Comparison of ENCODE assay signal across 8 cellular contexts in the genomic region with DNA sequence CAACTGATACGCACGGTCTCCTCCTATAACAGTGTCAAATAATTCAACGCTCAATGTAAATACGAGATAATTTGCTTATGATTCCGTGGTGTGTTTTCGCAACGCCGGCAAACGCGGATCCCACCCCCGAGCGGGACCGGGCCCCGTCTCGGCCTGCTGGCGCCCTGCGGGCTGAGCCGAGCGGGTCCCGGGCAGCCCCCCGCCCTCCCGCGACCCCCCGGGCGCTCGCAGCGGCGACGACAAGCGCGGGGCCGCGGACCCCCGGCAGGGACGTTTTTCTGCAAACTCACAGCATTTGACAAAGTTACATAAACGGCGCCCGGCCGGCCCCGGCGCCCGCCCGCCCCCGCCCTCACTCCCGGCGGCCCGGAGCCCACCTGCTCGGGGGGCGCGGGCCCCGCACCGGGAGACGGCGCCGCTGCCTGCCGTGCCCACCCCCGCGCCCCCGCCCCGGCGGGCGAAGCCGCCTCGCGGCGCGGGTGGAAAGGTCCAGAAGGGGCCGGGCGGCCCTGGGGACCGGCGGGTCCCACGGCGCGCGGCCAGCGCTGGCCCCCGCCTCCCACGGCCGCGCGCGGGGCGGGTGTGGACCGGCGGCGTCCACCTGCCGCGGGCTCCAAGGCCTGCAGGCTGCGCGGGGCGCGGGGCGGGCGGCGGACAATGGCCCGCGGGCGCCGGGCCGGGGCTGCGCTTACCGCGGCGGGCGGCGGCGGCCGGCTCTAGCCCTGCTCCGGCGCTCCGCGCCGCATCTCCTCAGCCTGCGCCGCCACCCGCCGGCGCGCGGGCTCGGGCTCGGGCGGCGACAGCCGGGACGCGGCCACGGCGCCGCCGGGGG. TPM values are rescaled to one million over a fixed set of nuclear protein-coding genes. Genes with fewer than 3 reads are reported as not detected.
DNase-seq lines count a peak whose midpoint lies in the region; ATAC-seq and TF ChIP-seq lines count a peak whose summit lies in the region.

No MANE protein-coding gene starts in this region.

- H3K9ac ChIP-seq in mammary epithelial cell (ENCODE audit: insufficient read depth, low read length): peak overlapping the region; percentile 46

- H3K27me3 Mint-ChIP-seq in mesothelial cell of epicardium (ENCODE audit: low read depth): no peaks in the 10 kb centered on the region

- H3K36me3 Mint-ChIP-seq in mesothelial cell of epicardium: no peaks in the 10 kb centered on the region

- in situ Hi-C loops in mammary epithelial cell (cut with MboI; ENCODE audit: low sequenced_read_pairs in 2 of 2): no loop called here

- peaks cover 35% of the 10 kb centered on the region for H3K79me2 ChIP-seq in mammary epithelial cell (ENCODE audit: insufficient read depth, low read length)

- no peaks in the 10 kb centered on the region for H4K20me1 ChIP-seq in mammary epithelial cell (ENCODE audit: insufficient read depth, low read length)

- peaks cover 0 to 50% (median 29%) of the 10 kb centered on the region in 9 donors for H3K4me1 ChIP-seq in heart right ventricle
- H3K4me1 ChIP-seq in mammary epithelial cell (ENCODE audit: insufficient read depth, low read length): peaks cover 14% of the 10 kb centered on the region
- H3K4me1 ChIP-seq in urinary bladder (ENCODE audit: insufficient read depth): no peaks in the 10 kb centered on the region

- BruUV-seq in mammary epithelial cell (replicated peaks; lab: Mats Ljungman, UMichigan): no TSS peak

- peaks cover 17% of the 10 kb centered on the region for H3K9me3 Mint-ChIP-seq in mesothelial cell of epicardium

- peak overlapping the region; percentile 83 for H3K4me3 Mint-ChIP-seq in mesothelial cell of epicardium

- H3K4me2 ChIP-seq in mammary epithelial cell (ENCODE audit: insufficient read depth, low read depth, low read length): peak overlapping the region; percentile 94

- H3K27me3 ChIP-seq in heart right ventricle: no peaks in the 10 kb centered on the region
- H3K27me3 ChIP-seq in mammary epithelial cell (ENCODE audit: insufficient read depth, low read length): no peaks in the 10 kb centered on the region

- no peaks in the 10 kb centered on the region for H3K9me3 ChIP-seq in heart right ventricle
- H3K9me3 ChIP-seq in mammary epithelial cell (replicated peaks; ENCODE audit: insufficient read depth, low read length): no peaks in the 10 kb centered on the region

- CTCF ChIA-PET in mammary epithelial cell (lab: Charles Lee; ENCODE audit: low non-redundant PET): no interaction called here

- H3K4me1 Mint-ChIP-seq in mesothelial cell of epicardium: peaks cover 36% of the 10 kb centered on the region

- H3K4me3 ChIP-seq in heart right ventricle (peak overlapping the region in 9 of 10 donors; percentile 47 to 61 (median 58)), mammary epithelial cell (replicated peaks in 1 of 3; ENCODE audit: insufficient read depth in 1 of 3, low read depth in 2 of 3, low read length in 3 of 3) (peak overlapping the region; percentile 48 to 67 (median 61)), urinary bladder (ENCODE audit: low read depth, low read length) (peak overlapping the region; percentile 95)

- dilution Hi-C loops in mammary epithelial cell (cut with HindIII; ENCODE audit: low sequenced_read_pairs): no loop called here

- H3K27ac ChIP-seq in heart right ventricle (peak overlapping the region; percentile 16 to 81 (median 69)), mammary epithelial cell (ENCODE audit: insufficient read depth, low read depth, low read length) (peak overlapping the region; percentile 35), urinary bladder (ENCODE audit: low read depth) (no peak overlapping the region)

- H3K36me3 ChIP-seq in heart right ventricle (no peaks in the 10 kb centered on the region), mammary epithelial cell (ENCODE audit: insufficient read depth, low read length) (no peaks in the 10 kb centered on the region), urinary bladder (ENCODE audit: insufficient read depth) (no peaks in the 10 kb centered on the region)

- ATAC-seq in heart right ventricle: no peak
- ATAC-seq in left cardiac atrium: no peak

- peak overlapping the region; percentile 95 for H3K27ac Mint-ChIP-seq in mesothelial cell of epicardium

- H2AFZ ChIP-seq in mammary epithelial cell (ENCODE audit: low read depth, low read length): peak overlapping the region; percentile 15

- TF ChIP-seq CTCF in heart right ventricle (IDR thresholded peaks at IDR 0.05) (no peak), mammary epithelial cell (conservative IDR thresholded peaks at IDR 0.05 in 1 of 2, IDR thresholded peaks at IDR 0.05 in 1 of 2; ENCODE audit: extremely low read depth in 1 of 2, insufficient read depth in 1 of 2, low read depth in 1 of 2, low read length in 2 of 2) (no peak), mesothelial cell of epicardium (IDR thresholded peaks at IDR 0.05; ENCODE audit: unreplicated experiment) (no peak)

- intact Hi-C loops in heart right ventricle (cut with DNase I): loop anchor here in 8 of 10 donors (5.0 to 10.0 kb wide), 9 partner anchors 63 to 275 kb away; no protein-coding TSS in a partner anchor
- intact Hi-C loops in left cardiac atrium (cut with DNase I): loop anchor here in 1 of 2 donors (10.0 kb wide), 1 partner anchor 85 kb away; no protein-coding TSS in a partner anchor
- intact Hi-C loops in mammary epithelial cell (cut with micrococcal nuclease): loop anchor here (5.0 to 10.0 kb wide), 3 partner anchors 123 to 365 kb away; no protein-coding TSS in a partner anchor

- 0 to 1% methylated on average over 71 to 131 of the region's 131 CpGs for WGBS in heart right ventricle, 2 donors
- 0% methylated on average over 2 of the region's 131 CpGs for WGBS in mammary epithelial cell (ENCODE audit: low coverage, missing lambda C conversion rate)
- WGBS in urinary bladder: under 1% methylated on average over 131 of the region's 131 CpGs

- DNase-seq in heart right ventricle (no peak), left cardiac atrium (no peak), NCI-H526 (lab: John Stamatoyannopoulos, UW) (peak; percentile 77 to 91), mammary epithelial cell (no peak), mesothelial cell of epicardium (ENCODE audit: low spot score in 2 of 2, unreplicated experiment in 2 of 2) (no peak), NCI-H2196 treated with DMSO at 0.1 percent for 48 hours (lab: John Stamatoyannopoulos, UW; ENCODE audit: unreplicated experiment) (no peak)
- no peak for DNase-seq in NK-92 treated with Interleukin-12 subunit alpha and Interleukin-12 subunit beta, amount 100 ng/mL, for 24 hours (lab: John Stamatoyannopoulos, UW)

RNA-seq across cellular contexts. Expression of a gene that starts 0.6 kb away (rescaled TPM):
- total RNA-seq in heart right ventricle: 10 to 100 TPM; 18.8 to 40.0 (median 27.2) TPM
- polyA plus RNA-seq in heart right ventricle: 10 to 100 TPM in 1 of 2 donors, 1 to 10 TPM in 1; 3.7 to 14.9 TPM
- 10 to 100 TPM; 25.6 to 31.2 TPM for total RNA-seq in left cardiac atrium
- total RNA-seq in mammary epithelial cell: 10 to 100 TPM; 18.4 to 20.2 TPM
- 8.9 TPM for polyA plus RNA-seq in mammary epithelial cell
- polyA minus RNA-seq in mammary epithelial cell: 12.6 TPM
- 45.8 to 59.2 TPM (median 48.9 TPM) in 3 replicates for total RNA-seq in mesothelial cell of epicardium
- 29.5 TPM for total RNA-seq in urinary bladder
- 24.4 TPM for polyA plus RNA-seq in urinary bladder

Comparison
In these comparisons a context has a peak if more than half of its experiments do, and no peak if none do; other contexts are left out.
1. DNase-seq: peak in NCI-H526 (2 of 2); none in heart right ventricle (0 of 2), left cardiac atrium (single experiment), mammary epithelial cell (single experiment), mesothelial cell of epicardium (0 of 2), NCI-H2196 treated with DMSO at 0.1 percent for 48 hours (single experiment) and NK-92 treated with Interleukin-12 subunit alpha and Interleukin-12 subunit beta, amount 100 ng/mL, for 24 hours (single experiment).
2. Peak in every context shown above with its lines, with median percentiles within 50 percentile points of each other: H3K4me3 ChIP-seq.